10 cellular contexts compared by ENCODE assay signal in the genomic region with DNA sequence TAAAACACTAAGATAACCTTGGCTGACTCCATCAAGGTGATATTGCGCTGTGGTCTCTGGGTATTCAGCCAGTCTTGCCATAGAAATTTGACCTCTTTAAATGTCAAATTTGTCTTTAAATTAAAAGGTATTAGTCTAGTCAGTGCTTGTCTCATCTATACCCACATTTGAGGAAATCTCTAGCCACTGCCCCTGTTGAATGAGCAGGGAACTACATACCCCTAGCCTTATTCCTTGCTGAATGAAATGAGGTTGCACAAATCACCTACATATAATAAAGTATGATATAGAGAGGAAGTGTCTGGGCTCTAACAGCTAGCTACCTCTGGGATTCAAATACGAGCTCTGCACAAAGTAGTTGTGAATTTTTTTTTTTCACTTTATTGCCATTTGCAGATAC.
"Had no signal": no experiment of that assay in that cellular context is flagged by ENCODE, and none has a peak within 500 bp of the region (broad histone marks: within the 10 kb centered on the region; RNA-seq: fewer than 3 reads in every experiment).

No MANE protein-coding gene starts in this region.

- H3K4me3 ChIP-seq: GM23248 had no signal

- H3K27me3 Mint-ChIP-seq: IgD-negative memory B cell had no signal

- ATAC-seq: HepG2 had no signal

- H3K4me3 Mint-ChIP-seq: HFFc6, IgD-negative memory B cell had no signal

- H3K27ac Mint-ChIP-seq: HFFc6, IgD-negative memory B cell had no signal

- H2AFZ ChIP-seq: GM23248 had no signal

- H3K4me1 Mint-ChIP-seq: IgD-negative memory B cell had no signal

- DNase-seq: GM23248, GOT3, H7, HCEC 1CT, HFFc6, KBM-7 had no signal

- H3K27ac ChIP-seq: GM23248, HL-60, KMS-11 had no signal

- H3K36me3 Mint-ChIP-seq: IgD-negative memory B cell had no signal

- H3K9ac ChIP-seq: GM23248, KMS-11 had no signal

- H3K4me2 ChIP-seq: KMS-11 had no signal
